15 cellular contexts compared by ENCODE assay signal in the genomic region with DNA sequence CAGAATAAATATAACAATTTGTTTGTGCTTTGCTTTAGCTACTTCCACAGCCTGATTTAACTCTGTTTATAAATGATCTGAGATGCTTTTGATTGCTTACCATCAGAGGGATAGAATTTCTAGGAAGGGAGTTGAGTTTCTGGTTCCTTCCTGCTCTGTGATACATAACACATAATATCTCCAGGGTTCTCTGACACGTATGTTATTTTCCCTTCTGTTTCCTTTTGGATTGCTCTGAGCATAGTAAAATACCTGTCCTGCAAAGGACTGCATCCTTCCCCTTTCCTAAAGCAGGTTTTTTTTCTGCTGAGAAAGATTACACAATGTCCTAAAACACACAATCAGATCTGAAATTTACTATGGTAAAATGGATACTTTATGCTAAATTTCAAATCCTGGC.
A peak's percentile ranks its signal among the peaks of the same experiment; 100 is the strongest.
DNase-seq lines count a peak whose midpoint lies in the region; ATAC-seq and TF ChIP-seq lines count a peak whose summit lies in the region.
"Had no signal": no experiment of that assay in that cellular context is flagged by ENCODE, and none has a peak within 500 bp of the region (broad histone marks: within the 10 kb centered on the region; RNA-seq: fewer than 3 reads in every experiment).

No MANE protein-coding gene starts in this region.

- H3K9me3 ChIP-seq in body of pancreas (no peaks in the 10 kb centered on the region), skeletal muscle tissue (ENCODE audit: control insufficient read depth in 3 of 3, low read length in 3 of 3) (no peaks in the 10 kb centered on the region)

- DNase-seq in NCI-H146 treated with DMSO at 0.1 percent for 48 hours (lab: John Stamatoyannopoulos, UW; ENCODE audit: unreplicated experiment) (peak; percentile 70), NCI-H146 (lab: John Stamatoyannopoulos, UW) (no peak), body of pancreas (no peak), left colon (no peak), cerebellar cortex (ENCODE audit: low spot score) (no peak), pons (ENCODE audit: low spot score) (no peak), kidney glomerular epithelial cell (lab: John Stamatoyannopoulos, UW) (no peak)
- DNase-seq: CD8-positive, alpha-beta memory T cell; GF-D8; right cardiac atrium; stimulated activated CD4-positive, alpha-beta T cell treated with anti-CD3 and anti-CD28 coated beads, Interleukin-4, amount 100 ng/mL, for 1 hour had no signal

- no peaks in the 10 kb centered on the region for H3K36me3 ChIP-seq in body of pancreas (replicated peaks in 1 of 2; ENCODE audit: insufficient read depth in 1 of 2, low read depth in 2 of 2)
- no peaks in the 10 kb centered on the region for H3K36me3 ChIP-seq in skeletal muscle tissue (ENCODE audit: control insufficient read depth in 3 of 3, insufficient read depth in 3 of 3, low read length in 3 of 3)

- H3K9ac ChIP-seq in skeletal muscle tissue (ENCODE audit: low read depth in 1 of 3, low read length in 3 of 3): no peak overlapping the region

- H3K27me3 ChIP-seq in body of pancreas (no peaks in the 10 kb centered on the region), skeletal muscle tissue (ENCODE audit: control insufficient read depth in 3 of 3, insufficient read depth in 3 of 3, low read length in 3 of 3) (no peaks in the 10 kb centered on the region)

- ATAC-seq in body of pancreas: peak; percentile 33
- peak; percentile 46 for ATAC-seq in left colon
- ATAC-seq: activated CD4-positive, CD25-positive, alpha-beta regulatory T cell treated with anti-CD3 and anti-CD28 coated beads, Interleukin-2, amount 50 U/mL, for 24 hours; activated naive CD4-positive, alpha-beta T cell treated with anti-CD3 and anti-CD28 coated beads, Interleukin-2, amount 50 U/mL, for 72 hours; Panc1; right cardiac atrium had no signal

- TF ChIP-seq POLR2A in body of pancreas (IDR thresholded peaks at IDR 0.05): no peak

- no peak for TF ChIP-seq CTCF in body of pancreas (IDR thresholded peaks at IDR 0.05)

- intact Hi-C loops in body of pancreas (cut with DNase I) (no loop called here), left colon (cut with DNase I, micrococcal nuclease) (no loop called here)

- peak overlapping the region in 2 of 4 donors; percentile 19 to 40 for H3K27ac ChIP-seq in body of pancreas
- H3K27ac ChIP-seq in skeletal muscle tissue (ENCODE audit: low read depth, low read length): peak overlapping the region; percentile 19

- H3K4me3 ChIP-seq in body of pancreas: no peak overlapping the region
- H3K4me3 ChIP-seq in skeletal muscle tissue (ENCODE audit: low read length in 3 of 3): no peak overlapping the region

- H3K4me1 ChIP-seq in body of pancreas (peaks cover 41% of the 10 kb centered on the region), skeletal muscle tissue (ENCODE audit: control insufficient read depth in 3 of 3, insufficient read depth in 3 of 3, low read length in 3 of 3) (peaks cover 15 to 22% (median 21%) of the 10 kb centered on the region in 3 donors)

- 57 to 72% methylated on average over 1 of the region's 1 CpG for WGBS in body of pancreas, 2 donors
